Comparison of ENCODE assay signal across 29 cellular contexts in the genomic region with DNA sequence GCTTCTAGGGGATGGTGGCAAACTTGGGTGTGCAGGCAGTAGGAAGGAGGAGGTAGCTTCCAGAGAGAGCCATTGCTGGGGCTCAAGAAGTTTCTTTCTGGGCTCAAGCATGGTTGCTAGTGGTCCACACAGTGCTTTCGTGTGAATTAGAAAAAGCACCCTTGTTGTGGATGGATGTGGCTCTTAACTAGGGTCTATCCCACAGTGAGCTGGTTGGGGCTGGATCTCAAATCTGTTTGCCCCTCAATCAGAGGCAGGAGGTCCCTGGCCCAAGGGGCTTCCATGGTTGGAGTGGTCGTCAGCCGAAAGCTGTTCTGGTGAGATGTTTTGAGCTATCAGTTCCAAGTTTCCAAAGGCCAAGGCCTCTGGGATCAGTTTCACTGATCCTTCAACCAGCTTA. TPM values are rescaled to one million over a fixed set of nuclear protein-coding genes. Genes with fewer than 3 reads are reported as not detected.
"Had no signal": no experiment of that assay in that cellular context is flagged by ENCODE, and none has a peak within 500 bp of the region (broad histone marks: within the 10 kb centered on the region; RNA-seq: fewer than 3 reads in every experiment).

No MANE protein-coding gene starts in this region.

- H3K9me3 Mint-ChIP-seq: activated naive CD4-positive, alpha-beta T cell treated with anti-CD3 and anti-CD28 coated beads for 36 hours; activated naive CD8-positive, alpha-beta T cell treated with anti-CD3 and anti-CD28 coated beads for 36 hours; activated T-helper 1 cell treated with anti-CD3 and anti-CD28 coated beads, Interleukin-12 subunit alpha, Interleukin-12 subunit beta, Interleukin-2, Interleukin-4 antibody, amounts not matched to agents 30 ng/mL and 10 ng/mL and 1 ng/mL, durations not matched to agents 14 hours and 24 hours and 36 hours; central memory CD8-positive, alpha-beta T cell; mesothelial cell of epicardium; naive B cell; T-helper 1 cell treated with Interleukin-12 subunit alpha and Interleukin-12 subunit beta and Interleukin-4 antibody, amounts not matched to agents 30 μg/mL and 1 μg/mL, for 36 hours had no signal

- H3K4me3 ChIP-seq: hepatocyte, neural progenitor cell, right atrium auricular region, suprapubic skin, transverse colon had no signal

- H3K27me3 ChIP-seq: hepatocyte, neural progenitor cell, right atrium auricular region, suprapubic skin, transverse colon had no signal

- H3K4me3 Mint-ChIP-seq: activated naive CD4-positive, alpha-beta T cell treated with anti-CD3 and anti-CD28 coated beads for 36 hours; activated naive CD8-positive, alpha-beta T cell treated with anti-CD3 and anti-CD28 coated beads for 36 hours; activated T-helper 1 cell treated with anti-CD3 and anti-CD28 coated beads, Interleukin-12 subunit alpha, Interleukin-12 subunit beta, Interleukin-2, Interleukin-4 antibody, amounts not matched to agents 30 ng/mL and 10 ng/mL and 1 ng/mL, durations not matched to agents 14 hours and 24 hours and 36 hours; central memory CD8-positive, alpha-beta T cell; mesothelial cell of epicardium; naive B cell; neural progenitor cell; T-helper 1 cell treated with Interleukin-12 subunit alpha and Interleukin-12 subunit beta and Interleukin-4 antibody, amounts not matched to agents 30 μg/mL and 1 μg/mL, for 36 hours had no signal

- H3K27ac ChIP-seq: hepatocyte, neural progenitor cell, parathyroid adenoma, suprapubic skin, transverse colon, WERI-Rb-1 had no signal

- ATAC-seq: activated CD4-positive, CD25-positive, alpha-beta regulatory T cell treated with anti-CD3 and anti-CD28 coated beads, Interleukin-2, amount 50 U/mL, for 24 hours; left cardiac atrium had no signal

- DNase-seq: activated CD4-positive, alpha-beta T cell treated with anti-CD3 and anti-CD28 coated beads for 48 hours; activated CD4-positive, alpha-beta T cell treated with anti-CD3 and anti-CD28 coated beads, Interleukin-2, amount 50 U/mL, for 48 hours; activated CD8-positive, alpha-beta memory T cell treated with anti-CD3 and anti-CD28 coated beads, Interleukin-2, amount 50 U/mL, for 4 hours; activated effector memory CD4-positive, alpha-beta T cell treated with anti-CD3 and anti-CD28 coated beads, Interleukin-2, amount 50 U/mL, for 16 hours; activated naive CD4-positive, alpha-beta T cell treated with anti-CD3 and anti-CD28 coated beads for 36 hours; activated naive CD8-positive, alpha-beta T cell treated with anti-CD3 and anti-CD28 coated beads for 36 hours; activated T-cell treated with anti-CD3 and anti-CD28 coated beads, Interleukin-2, amount 50 U/mL, for 1 hour; effector memory CD4-positive, alpha-beta T cell; glutamatergic neuron; left cardiac atrium; left ventricle myocardium superior; naive B cell; occipital lobe; stimulated activated CD4-positive, alpha-beta T cell treated with anti-CD3 and anti-CD28 coated beads, Interleukin-15, amount 100 ng/mL, for 24 hours; stimulated activated CD4-positive, alpha-beta T cell treated with anti-CD3 and anti-CD28 coated beads, Interleukin-2, amount 100 ng/mL, for 24 hours; stimulated activated naive CD4-positive, alpha-beta T cell; T-helper 9 cell; transverse colon; WERI-Rb-1 had no signal

- H3K36me3 ChIP-seq: neural progenitor cell, transverse colon, WERI-Rb-1 had no signal

- H3K9me3 ChIP-seq: right atrium auricular region, suprapubic skin, transverse colon had no signal

- H3K27me3 Mint-ChIP-seq: activated naive CD8-positive, alpha-beta T cell treated with anti-CD3 and anti-CD28 coated beads for 36 hours; central memory CD8-positive, alpha-beta T cell; naive B cell had no signal

- H3K27ac Mint-ChIP-seq: activated naive CD4-positive, alpha-beta T cell treated with anti-CD3 and anti-CD28 coated beads for 36 hours; activated naive CD8-positive, alpha-beta T cell treated with anti-CD3 and anti-CD28 coated beads for 36 hours; activated T-helper 1 cell treated with anti-CD3 and anti-CD28 coated beads, Interleukin-12 subunit alpha, Interleukin-12 subunit beta, Interleukin-2, Interleukin-4 antibody, amounts not matched to agents 30 ng/mL and 10 ng/mL and 1 ng/mL, durations not matched to agents 14 hours and 24 hours and 36 hours; mesothelial cell of epicardium; neural progenitor cell; T-helper 1 cell treated with Interleukin-12 subunit alpha and Interleukin-12 subunit beta and Interleukin-4 antibody, amounts not matched to agents 30 μg/mL and 1 μg/mL, for 36 hours had no signal

- H3K36me3 Mint-ChIP-seq: activated naive CD8-positive, alpha-beta T cell treated with anti-CD3 and anti-CD28 coated beads for 36 hours; mesothelial cell of epicardium; naive B cell had no signal

RNA-seq across cellular contexts. Expression of a gene that starts 35.0 kb away (rescaled TPM):
- total RNA-seq: mesothelial cell of epicardium had no signal
